In the genomic region with DNA sequence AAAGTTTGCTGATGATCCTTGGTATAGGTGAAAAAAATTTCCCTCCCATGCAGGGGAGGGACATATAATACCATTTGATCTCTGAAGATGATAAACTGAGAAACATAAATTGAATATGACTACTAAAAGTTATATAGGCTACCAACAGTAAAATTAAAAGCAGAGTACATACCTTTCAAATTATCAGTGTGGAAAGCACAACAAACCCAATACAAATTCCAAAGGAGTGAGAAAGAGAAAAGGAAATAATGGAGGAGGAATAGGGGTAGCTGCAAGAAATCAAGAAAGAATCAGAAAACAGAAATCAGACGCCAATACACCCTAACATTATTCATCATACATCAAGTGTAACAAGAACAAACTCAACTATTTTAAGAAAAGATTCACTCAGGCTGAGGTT, we compare ENCODE assay signal across 24 cellular contexts.
"Had no signal": no experiment of that assay in that cellular context is flagged by ENCODE, and none has a peak within 500 bp of the region (broad histone marks: within the 10 kb centered on the region; RNA-seq: fewer than 3 reads in every experiment).

No MANE protein-coding gene starts in this region.

- H3K4me3 ChIP-seq: adrenal gland, gastroesophageal sphincter, hepatocyte, psoas muscle, sigmoid colon, testis, transverse colon had no signal

- H3K27me3 ChIP-seq: adrenal gland, gastroesophageal sphincter, hepatocyte, neutrophil, sigmoid colon, testis, transverse colon had no signal

- H3K27me3 Mint-ChIP-seq: activated CD4-positive, alpha-beta memory T cell treated with anti-CD3 and anti-CD28 coated beads for 36 hours; activated naive CD4-positive, alpha-beta T cell treated with anti-CD3 and anti-CD28 coated beads, Interleukin-2, amount 50 U/mL, for 24 hours; activated T-cell treated with anti-CD3 and anti-CD28 coated beads, Interleukin-2, amount 50 U/mL, for 24 hours; brain had no signal

- DNase-seq: activated CD4-positive, alpha-beta memory T cell treated with anti-CD3 and anti-CD28 coated beads for 36 hours; activated CD4-positive, alpha-beta T cell treated with anti-CD3 and anti-CD28 coated beads for 4 hours; activated CD8-positive, alpha-beta memory T cell treated with anti-CD3 and anti-CD28 coated beads, Interleukin-2, amount 50 U/mL, for 4 hours; activated gamma-delta T cell treated with Interleukin-2 at 50 U/mL for 16 hours; activated T-cell treated with anti-CD3 and anti-CD28 coated beads, Interleukin-2, amount 50 U/mL, for 24 hours; adrenal gland; aorta; caudate nucleus; left colon; mammary epithelial cell; psoas muscle; sigmoid colon; stimulated activated CD4-positive, alpha-beta T cell treated with anti-CD3 and anti-CD28 coated beads, Interleukin-15, amount 100 ng/mL, for 24 hours; stimulated activated CD4-positive, alpha-beta T cell treated with anti-CD3 and anti-CD28 coated beads, Interleukin-2, amount 100 ng/mL, for 24 hours; stimulated activated naive CD4-positive, alpha-beta T cell; testis; transverse colon had no signal

- H3K27ac Mint-ChIP-seq: activated CD4-positive, alpha-beta memory T cell treated with anti-CD3 and anti-CD28 coated beads for 36 hours; activated naive CD4-positive, alpha-beta T cell treated with anti-CD3 and anti-CD28 coated beads, Interleukin-2, amount 50 U/mL, for 24 hours; activated T-cell treated with anti-CD3 and anti-CD28 coated beads, Interleukin-2, amount 50 U/mL, for 24 hours; brain; nephron had no signal

- ATAC-seq: gastroesophageal sphincter, left colon, psoas muscle had no signal

- H3K4me3 Mint-ChIP-seq: activated CD4-positive, alpha-beta memory T cell treated with anti-CD3 and anti-CD28 coated beads for 36 hours; activated naive CD4-positive, alpha-beta T cell treated with anti-CD3 and anti-CD28 coated beads, Interleukin-2, amount 50 U/mL, for 24 hours; activated T-cell treated with anti-CD3 and anti-CD28 coated beads, Interleukin-2, amount 50 U/mL, for 24 hours; brain; nephron had no signal

- H3K36me3 ChIP-seq: adrenal gland, gastroesophageal sphincter, neutrophil, sigmoid colon, transverse colon had no signal

- H3K9me3 ChIP-seq: adrenal gland, gastroesophageal sphincter, neutrophil, psoas muscle, sigmoid colon, testis, transverse colon had no signal

- H3K27ac ChIP-seq: adrenal gland, gastroesophageal sphincter, hepatocyte, parathyroid adenoma, psoas muscle, sigmoid colon, testis, transverse colon had no signal

- H3K9me3 Mint-ChIP-seq: activated CD4-positive, alpha-beta memory T cell treated with anti-CD3 and anti-CD28 coated beads for 36 hours; activated T-cell treated with anti-CD3 and anti-CD28 coated beads, Interleukin-2, amount 50 U/mL, for 24 hours; nephron had no signal

- H3K9ac ChIP-seq: parathyroid adenoma had no signal
